1 cellular context compared by ENCODE assay signal in genomic region chr2:205767617-205768016, GRCh38.
TF ChIP-seq lines count a peak whose summit lies in the region.

No MANE protein-coding gene starts in this region.

TF ChIP-seq in IMR-90, 13 proteins besides CTCF, POLR2A, EP300 and RAD21:
- TF ChIP-seq MXI1 (IDR thresholded peaks at IDR 0.05; ENCODE audit: borderline replicate concordance, low read depth, low read length) (no peak), MAFK (IDR thresholded peaks at IDR 0.05; ENCODE audit: low read depth, low read length) (no peak), SMC3 (IDR thresholded peaks at IDR 0.05; ENCODE audit: low read depth, low read length) (no peak), MAZ (IDR thresholded peaks at IDR 0.05; ENCODE audit: borderline replicate concordance, low read depth, low read length) (no peak), CHD1 (IDR thresholded peaks at IDR 0.05; ENCODE audit: low read depth, low read length) (no peak), ELK1 (IDR thresholded peaks at IDR 0.05; ENCODE audit: borderline replicate concordance, low read depth, low read length) (no peak), RFX5 (IDR thresholded peaks at IDR 0.05; ENCODE audit: low read depth, low read length) (no peak), BHLHE40 (IDR thresholded peaks at IDR 0.05; ENCODE audit: low read depth, low read length) (no peak), CEBPB (IDR thresholded peaks at IDR 0.05; ENCODE audit: low read depth, low read length) (no peak), NFE2L2 (IDR thresholded peaks at IDR 0.05; ENCODE audit: low read depth, low read length) (no peak), FOS (IDR thresholded peaks at IDR 0.05; ENCODE audit: low read depth, low read length) (no peak), USF2 (IDR thresholded peaks at IDR 0.05; ENCODE audit: low read depth, low read length) (no peak), RCOR1 (IDR thresholded peaks at IDR 0.05; ENCODE audit: insufficient replicate concordance, low read length) (no peak)
